In genomic region chr7:29488203-29488970, GRCh38 we compare ENCODE assay signal across 13 cellular contexts.
DNase-seq lines count a peak whose midpoint lies in the region; ATAC-seq, FAIRE-seq and TF ChIP-seq lines count a peak whose summit lies in the region.
"Had no signal": no experiment of that assay in that cellular context is flagged by ENCODE, and none has a peak within 500 bp of the region (broad histone marks: within the 10 kb centered on the region; RNA-seq: fewer than 3 reads in every experiment).

No MANE protein-coding gene starts in this region.

- peaks cover 30% of the 10 kb centered on the region for H3K4me1 Mint-ChIP-seq in HFFc6 (ENCODE audit: low read depth)

- peak; percentile 53 for ATAC-seq in sciatic nerve
- ATAC-seq in GM21367 (IDR thresholded peaks at IDR 0.05; ENCODE audit: unreplicated experiment): no peak

- H3K27me3 ChIP-seq in layer of hippocampus (ENCODE audit: control insufficient read depth, insufficient read depth, low read length): no peaks in the 10 kb centered on the region
- H3K27me3 ChIP-seq: suprapubic skin had no signal

- no peak for TF ChIP-seq CTCF in HFFc6 (IDR thresholded peaks at IDR 0.05)

- 0 out of 2 replicates have a peak, but pooled peaks cover 2% of the 10 kb centered on the region for H3K27me3 Mint-ChIP-seq in HFFc6 (ENCODE audit: insufficient read depth)

- no peaks in the 10 kb centered on the region for H3K36me3 Mint-ChIP-seq in HFFc6 (ENCODE audit: low read depth)
- H3K36me3 Mint-ChIP-seq: naive B cell had no signal

- H3K4me3 Mint-ChIP-seq in HFFc6: peak overlapping the region; percentile 63
- H3K4me3 Mint-ChIP-seq: activated naive CD4-positive, alpha-beta T cell treated with anti-CD3 and anti-CD28 coated beads for 36 hours; naive B cell had no signal

- in situ Hi-C loops in KBM-7 (cut with MboI; ENCODE audit: low pct_unique_long_range_greater_than_20kb, low sequenced_read_pairs): no loop called here

- no peak for DNase-seq in HFFc6
- DNase-seq in sciatic nerve (ENCODE audit: low spot score): no peak
- no peak for DNase-seq in KBM-7
- no peak for DNase-seq in H54 (ENCODE audit: insufficient read length, low spot score)
- DNase-seq in stimulated activated naive CD4-positive, alpha-beta T cell (lab: John Stamatoyannopoulos, UW): no peak
- DNase-seq: activated naive CD4-positive, alpha-beta T cell treated with anti-CD3 and anti-CD28 coated beads for 36 hours; COR-L47; naive B cell had no signal

- H3K27ac ChIP-seq in cingulate gyrus (ENCODE audit: low read depth, low read length) (peak overlapping the region; percentile 98), layer of hippocampus (ENCODE audit: low read depth, low read length) (peak overlapping the region; percentile 66)
- H3K27ac ChIP-seq: suprapubic skin had no signal

- no peak for TF ChIP-seq POLR2A in H54 (IDR thresholded peaks at IDR 0.05; ENCODE audit: low read depth, low read length)

- no peak for FAIRE-seq in H54 (lab: Jason Lieb, UNC)
- FAIRE-seq: colon had no signal

- no peaks in the 10 kb centered on the region for H3K9me3 Mint-ChIP-seq in HFFc6
- H3K9me3 Mint-ChIP-seq: activated naive CD4-positive, alpha-beta T cell treated with anti-CD3 and anti-CD28 coated beads for 36 hours; naive B cell had no signal

- H3K27ac Mint-ChIP-seq in HFFc6: peak overlapping the region; percentile 62
- H3K27ac Mint-ChIP-seq: activated naive CD4-positive, alpha-beta T cell treated with anti-CD3 and anti-CD28 coated beads for 36 hours; naive B cell had no signal

- intact Hi-C loops in sciatic nerve (cut with DNase I): no loop called here
